Comparison of ENCODE assay signal across 12 cellular contexts in the genomic region with DNA sequence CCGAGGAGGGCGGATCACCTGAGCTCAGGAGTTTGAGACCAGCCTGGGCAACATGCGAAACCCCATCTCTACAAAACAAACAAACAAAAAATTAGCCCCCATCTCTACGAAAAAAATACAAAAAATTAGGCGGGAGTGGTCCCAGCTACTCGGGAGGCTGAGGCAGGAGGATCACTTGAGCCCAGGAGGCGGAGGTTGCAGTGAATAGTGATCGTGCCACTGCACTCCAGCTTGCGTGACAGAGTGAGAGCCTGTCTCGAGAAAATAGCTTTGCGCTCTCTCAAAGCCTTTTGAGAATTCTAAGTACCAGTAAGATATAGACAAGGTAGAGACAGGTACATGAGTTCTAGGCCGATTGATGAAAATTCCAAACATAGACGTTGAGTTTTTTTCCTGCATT. TPM values are rescaled to one million over a fixed set of nuclear protein-coding genes. Genes with fewer than 3 reads are reported as not detected.
DNase-seq lines count a peak whose midpoint lies in the region; ATAC-seq and TF ChIP-seq lines count a peak whose summit lies in the region.
"Had no signal": no experiment of that assay in that cellular context is flagged by ENCODE, and none has a peak within 500 bp of the region (broad histone marks: within the 10 kb centered on the region; RNA-seq: fewer than 3 reads in every experiment).

No MANE protein-coding gene starts in this region.

- no peaks in the 10 kb centered on the region for H3K9me3 Mint-ChIP-seq in activated T-helper 2 cell treated with anti-CD3 and anti-CD28 coated beads, Interferon-gamma antibody, Interleukin-2, Interleukin-4, amounts not matched to agents 10 μg/mL and 5 μg/mL and 100 μg/mL, durations not matched to agents 14 hours and 24 hours and 36 hours
- H3K9me3 Mint-ChIP-seq in memory B cell = no peaks in the 10 kb centered on the region

- H3K27me3 ChIP-seq in heart left ventricle (no peaks in the 10 kb centered on the region), upper lobe of left lung (no peaks in the 10 kb centered on the region)
- H3K27me3 ChIP-seq: body of pancreas had no signal

- peaks cover 8% of the 10 kb centered on the region for H3K36me3 Mint-ChIP-seq in activated T-helper 2 cell treated with anti-CD3 and anti-CD28 coated beads, Interferon-gamma antibody, Interleukin-2, Interleukin-4, amounts not matched to agents 10 μg/mL and 5 μg/mL and 100 μg/mL, durations not matched to agents 14 hours and 24 hours and 36 hours (ENCODE audit: low read depth)
- H3K36me3 Mint-ChIP-seq in memory B cell = no peaks in the 10 kb centered on the region

- H3K27me3 Mint-ChIP-seq in activated T-helper 2 cell treated with anti-CD3 and anti-CD28 coated beads, Interferon-gamma antibody, Interleukin-2, Interleukin-4, amounts not matched to agents 10 μg/mL and 5 μg/mL and 100 μg/mL, durations not matched to agents 14 hours and 24 hours and 36 hours (ENCODE audit: low read depth) = no peaks in the 10 kb centered on the region
- H3K27me3 Mint-ChIP-seq in memory B cell = no peaks in the 10 kb centered on the region

- TF ChIP-seq CTCF in heart left ventricle (IDR thresholded peaks at IDR 0.05) (no peak), upper lobe of left lung (IDR thresholded peaks at IDR 0.05) (no peak)

- peaks cover 40% of the 10 kb centered on the region for H3K4me1 Mint-ChIP-seq in activated T-helper 2 cell treated with anti-CD3 and anti-CD28 coated beads, Interferon-gamma antibody, Interleukin-2, Interleukin-4, amounts not matched to agents 10 μg/mL and 5 μg/mL and 100 μg/mL, durations not matched to agents 14 hours and 24 hours and 36 hours (ENCODE audit: low read depth)
- H3K4me1 Mint-ChIP-seq in memory B cell = peaks cover 40% of the 10 kb centered on the region

- H3K27ac ChIP-seq in heart left ventricle (peak overlapping the region in 3 of 12 donors; percentile 84 to 92 (median 89)), upper lobe of left lung (no peak overlapping the region)

- H3K27ac Mint-ChIP-seq in activated T-helper 2 cell treated with anti-CD3 and anti-CD28 coated beads, Interferon-gamma antibody, Interleukin-2, Interleukin-4, amounts not matched to agents 10 μg/mL and 5 μg/mL and 100 μg/mL, durations not matched to agents 14 hours and 24 hours and 36 hours = no peak overlapping the region
- no peak overlapping the region for H3K27ac Mint-ChIP-seq in memory B cell

- intact Hi-C loops in heart left ventricle (cut with DNase I) (loop anchor here in 4 of 10 donors (5.0 to 10.0 kb wide), 3 partner anchors 121 to 134 kb away; no protein-coding TSS in a partner anchor), cardiac septum (cut with DNase I) (loop anchor here (10.0 kb wide), 2 partner anchors 131 to 311 kb away; no protein-coding TSS in a partner anchor)
- intact Hi-C loops in activated T-helper 2 cell treated with anti-CD3 and anti-CD28 coated beads, Interferon-gamma antibody, Interleukin-2, Interleukin-4, amounts not matched to agents 10 μg/mL and 5 μg/mL and 100 μg/mL, durations not matched to agents 14 hours and 24 hours and 36 hours (cut with micrococcal nuclease) = no loop called here

- H3K4me1 ChIP-seq in heart left ventricle = peaks cover 4 to 66% (median 45%) of the 10 kb centered on the region in 12 donors
- H3K4me1 ChIP-seq in upper lobe of left lung = peaks cover 23 to 45% (median 33%) of the 10 kb centered on the region in 4 donors

- H3K4me3 ChIP-seq in heart left ventricle = peak overlapping the region in 7 of 12 donors; percentile 64 to 97 (median 93)
- peak overlapping the region in 3 of 4 donors; percentile 79 to 97 (median 86) for H3K4me3 ChIP-seq in upper lobe of left lung

- ATAC-seq in heart left ventricle = no peak
- no peak for ATAC-seq in memory B cell (ENCODE audit: low read depth)
- no peak for ATAC-seq in upper lobe of left lung (ENCODE audit: low FRiP score in 2 of 2)
- ATAC-seq in GM21390 (IDR thresholded peaks at IDR 0.05; ENCODE audit: unreplicated experiment) = no peak
- ATAC-seq: body of pancreas had no signal

- H3K36me3 ChIP-seq in heart left ventricle (no peaks in the 10 kb centered on the region), upper lobe of left lung (no peaks in the 10 kb centered on the region)

- TF ChIP-seq EP300 in upper lobe of left lung (IDR thresholded peaks at IDR 0.05) = no peak

- TF ChIP-seq POLR2A in heart left ventricle (IDR thresholded peaks at IDR 0.05) (no peak), upper lobe of left lung (IDR thresholded peaks at IDR 0.05) (no peak)

- 77 to 82% (median 80%) methylated on average over 13 of the region's 13 CpGs for WGBS in heart left ventricle, 4 donors
- 62 to 77% methylated on average over 13 of the region's 13 CpGs for WGBS in upper lobe of left lung, 2 donors

- H3K9me3 ChIP-seq in heart left ventricle = no peaks in the 10 kb centered on the region
- no peaks in the 10 kb centered on the region for H3K9me3 ChIP-seq in upper lobe of left lung
- H3K9me3 ChIP-seq: body of pancreas had no signal

- DNase-seq in heart left ventricle (no peak), cardiac septum (ENCODE audit: low spot score) (no peak), memory B cell (ENCODE audit: low spot score in 2 of 2) (no peak), upper lobe of left lung (no peak), SHP77 treated with DMSO at 0.1 percent for 48 hours (lab: John Stamatoyannopoulos, UW) (no peak), RPMI8226 (no peak)
- DNase-seq in activated T-helper 2 cell treated with anti-CD3 and anti-CD28 coated beads, Interferon-gamma antibody, Interleukin-2, Interleukin-4, amounts not matched to agents 10 μg/mL and 5 μg/mL and 100 μg/mL, durations not matched to agents 14 hours and 24 hours and 36 hours (ENCODE audit: low spot score) = no peak
- DNase-seq: body of pancreas; NCI-H1105; stimulated activated CD4-positive, alpha-beta T cell treated with anti-CD3 and anti-CD28 coated beads, Interleukin-15, amount 100 ng/mL, for 24 hours; SW 1271 had no signal

- peak overlapping the region; percentile 62 for H3K4me3 Mint-ChIP-seq in activated T-helper 2 cell treated with anti-CD3 and anti-CD28 coated beads, Interferon-gamma antibody, Interleukin-2, Interleukin-4, amounts not matched to agents 10 μg/mL and 5 μg/mL and 100 μg/mL, durations not matched to agents 14 hours and 24 hours and 36 hours (ENCODE audit: low read depth)
- H3K4me3 Mint-ChIP-seq in memory B cell = peak overlapping the region; percentile 80

RNA-seq across cellular contexts. Expression of a gene that starts 2.0 kb away (rescaled TPM):
- total RNA-seq in heart left ventricle (10 to 100 TPM; 11.4 to 19.2 (median 15.0) TPM), cardiac septum (17.8 TPM), upper lobe of left lung (10 to 100 TPM; 17.5 to 40.4 (median 23.3) TPM)
- polyA plus RNA-seq in heart left ventricle = 10 to 100 TPM in 1 of 2 donors, 1 to 10 TPM in 1; 5.1 to 10.2 TPM
- 25.9 and 30.5 TPM in 2 replicates for total RNA-seq in activated T-helper 2 cell treated with anti-CD3 and anti-CD28 coated beads, Interferon-gamma antibody, Interleukin-2, Interleukin-4, amounts not matched to agents 10 μg/mL and 5 μg/mL and 100 μg/mL, durations not matched to agents 14 hours and 24 hours and 36 hours

RNA-seq across cellular contexts. Expression of a gene that starts 9.9 kb away (rescaled TPM):
- total RNA-seq in heart left ventricle (under 1 TPM in 4 of 9 donors, not detected in 5; 0.04 to 0.25 (median 0.08) TPM), cardiac septum (0.16 TPM), upper lobe of left lung (under 1 TPM in 5 of 6 donors, not detected in 1; under 0.01 to 0.30 (median 0.09) TPM)
- polyA plus RNA-seq in heart left ventricle = under 1 TPM; 0.03 to 0.08 TPM
- total RNA-seq in activated T-helper 2 cell treated with anti-CD3 and anti-CD28 coated beads, Interferon-gamma antibody, Interleukin-2, Interleukin-4, amounts not matched to agents 10 μg/mL and 5 μg/mL and 100 μg/mL, durations not matched to agents 14 hours and 24 hours and 36 hours = not detected in 2 replicates

RNA-seq across cellular contexts. Expression of a gene that starts 56.7 kb away (rescaled TPM):
- total RNA-seq in heart left ventricle (10 to 100 TPM; 26.0 to 46.3 (median 35.1) TPM), cardiac septum (26.3 TPM), upper lobe of left lung (10 to 100 TPM in 5 of 6 donors, 1 to 10 TPM in 1; 5.7 to 28.9 (median 25.2) TPM)
- polyA plus RNA-seq in heart left ventricle = 10 to 100 TPM; 27.1 to 36.8 TPM
- total RNA-seq in activated T-helper 2 cell treated with anti-CD3 and anti-CD28 coated beads, Interferon-gamma antibody, Interleukin-2, Interleukin-4, amounts not matched to agents 10 μg/mL and 5 μg/mL and 100 μg/mL, durations not matched to agents 14 hours and 24 hours and 36 hours = 43.5 and 44.6 TPM in 2 replicates
